11 cellular contexts compared by ENCODE assay signal in the genomic region with DNA sequence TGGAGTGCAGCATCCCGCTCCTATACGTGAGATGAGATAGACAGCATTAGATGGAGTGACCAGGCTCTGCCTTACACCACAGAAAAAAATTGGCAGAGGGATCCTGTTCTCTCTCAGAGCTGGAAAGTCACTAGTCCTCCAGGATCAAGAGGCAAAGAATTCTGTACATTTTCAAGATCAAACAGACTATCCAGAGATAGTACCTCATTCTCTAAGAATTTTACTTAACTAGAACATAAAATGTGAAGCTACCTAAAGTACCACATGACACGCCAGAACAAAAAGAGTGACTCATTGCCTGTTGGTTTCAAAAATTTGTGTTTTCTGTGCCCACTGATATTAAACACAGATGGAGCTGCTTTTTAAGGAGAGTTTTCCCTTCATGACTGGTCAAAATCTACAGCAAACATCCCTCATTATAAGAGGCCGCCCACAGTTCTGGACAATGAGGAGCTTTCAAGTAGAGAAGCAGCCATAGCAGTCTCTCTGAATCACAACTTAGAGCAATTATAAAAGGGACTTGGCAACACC. TPM values are rescaled to one million over a fixed set of nuclear protein-coding genes. Genes with fewer than 3 reads are reported as not detected.
DNase-seq lines count a peak whose midpoint lies in the region; ATAC-seq lines count a peak whose summit lies in the region.
"Had no signal": no experiment of that assay in that cellular context is flagged by ENCODE, and none has a peak within 500 bp of the region (broad histone marks: within the 10 kb centered on the region; RNA-seq: fewer than 3 reads in every experiment).

No MANE protein-coding gene starts in this region.

- H3K4me3 ChIP-seq in ACC112 (ENCODE audit: low read depth, low read length): peak overlapping the region; percentile 12
- H3K4me3 ChIP-seq: heart right ventricle had no signal

- peak overlapping the region; percentile 86 for H3K27ac ChIP-seq in ACC112 (ENCODE audit: low read depth, low read length)
- H3K27ac ChIP-seq: C4-2B had no signal

- peaks cover 28% of the 10 kb centered on the region for H3K36me3 ChIP-seq in ACC112 (ENCODE audit: insufficient read depth, low read length)

- peaks cover 37% of the 10 kb centered on the region for H3K4me1 ChIP-seq in ACC112 (ENCODE audit: control insufficient read depth, insufficient read depth, low read length, unreplicated experiment)

- H3K79me2 ChIP-seq in ACC112 (ENCODE audit: control insufficient read depth, insufficient read depth, low read length, unreplicated experiment): no peaks in the 10 kb centered on the region

- no peaks in the 10 kb centered on the region for H3K27me3 ChIP-seq in ACC112 (ENCODE audit: insufficient read depth, low read length)
- H3K27me3 ChIP-seq: heart right ventricle had no signal

- peak overlapping the region; percentile 11 for H2AFZ ChIP-seq in ACC112 (ENCODE audit: low read length, unreplicated experiment)

- DNase-seq in LHCN-M2 (ENCODE audit: low read depth) (peak; percentile 88), dermis microvascular lymphatic vessel endothelial cell (ENCODE audit: low read depth in 2 of 2) (peak; percentile 5 to 62), middle frontal gyrus (ENCODE audit: extremely low spot score, low spot score) (peak; percentile 53), Kasumi-1 (lab: John Stamatoyannopoulos, UW) (no peak), GDM1 (lab: John Stamatoyannopoulos, UW) (no peak)
- DNase-seq: heart right ventricle, KG1 had no signal

- ATAC-seq in GM21381 (IDR thresholded peaks at IDR 0.05; ENCODE audit: unreplicated experiment) (no peak), HG03460 (IDR thresholded peaks at IDR 0.05; ENCODE audit: unreplicated experiment) (no peak)
- ATAC-seq: heart right ventricle had no signal

RNA-seq across cellular contexts. Expression of a gene that starts 32.3 kb away (rescaled TPM):
- total RNA-seq in LHCN-M2 (2014; rRNA removed) (not detected in 2 replicates), dermis microvascular lymphatic vessel endothelial cell (not detected in 2 replicates)
- polyA plus RNA-seq in LHCN-M2 (2012): 0.26 TPM

RNA-seq across cellular contexts. Expression of a gene that starts 44.4 kb away (rescaled TPM):
- 0.13 and 0.69 TPM in 2 replicates for total RNA-seq in LHCN-M2 (2014; rRNA removed)
- polyA plus RNA-seq in LHCN-M2 (2012): 1.1 TPM
- total RNA-seq in dermis microvascular lymphatic vessel endothelial cell: 0.13 TPM in 1 of 2 replicates, not detected in the other

Comparison
In these comparisons a context has a peak if more than half of its experiments do, and no peak if none do; other contexts are left out.
1. DNase-seq: peak in LHCN-M2 (single experiment), dermis microvascular lymphatic vessel endothelial cell (2 of 2) and middle frontal gyrus (single experiment); none in Kasumi-1 (0 of 2) and GDM1 (single experiment).